In genomic region chr4:55118397-55118796, GRCh38 we compare ENCODE assay signal across 20 cellular contexts. TPM values are rescaled to one million over a fixed set of nuclear protein-coding genes. Genes with fewer than 3 reads are reported as not detected.
"Had no signal": no experiment of that assay in that cellular context is flagged by ENCODE, and none has a peak within 500 bp of the region (broad histone marks: within the 10 kb centered on the region; RNA-seq: fewer than 3 reads in every experiment).

No MANE protein-coding gene starts in this region.

- H3K4me1 Mint-ChIP-seq: immature natural killer cell; natural killer cell; neural crest cell; stimulated activated effector memory CD8-positive, alpha-beta T cell treated with anti-CD3 and anti-CD28 coated beads, Interleukin-12 subunit alpha, Interleukin-12 subunit beta, amount 100 ng/mL, for 72 hours had no signal

- H3K4me3 Mint-ChIP-seq: immature natural killer cell; natural killer cell; neural crest cell; stimulated activated effector memory CD8-positive, alpha-beta T cell treated with anti-CD3 and anti-CD28 coated beads, Interleukin-12 subunit alpha, Interleukin-12 subunit beta, amount 100 ng/mL, for 72 hours; stimulated activated naive CD8-positive, alpha-beta T cell treated with anti-CD3 and anti-CD28 coated beads, Interleukin-15, Interleukin-2, amounts not matched to agents 100 ng/mL and 50 ng/mL, for 24 hours had no signal

- H3K27ac Mint-ChIP-seq: immature natural killer cell; natural killer cell; stimulated activated effector memory CD8-positive, alpha-beta T cell treated with anti-CD3 and anti-CD28 coated beads, Interleukin-12 subunit alpha, Interleukin-12 subunit beta, amount 100 ng/mL, for 72 hours; stimulated activated naive CD8-positive, alpha-beta T cell treated with anti-CD3 and anti-CD28 coated beads, Interleukin-15, Interleukin-2, amounts not matched to agents 100 ng/mL and 50 ng/mL, for 24 hours had no signal

- H3K27me3 ChIP-seq: dorsolateral prefrontal cortex, sigmoid colon, testis, transverse colon had no signal

- H3K4me3 ChIP-seq: coronary artery, dorsolateral prefrontal cortex, sigmoid colon, testis, transverse colon had no signal

- ATAC-seq: esophagus mucosa; left ventricle myocardium superior; natural killer cell; stimulated activated effector memory CD8-positive, alpha-beta T cell treated with anti-CD3 and anti-CD28 coated beads, Interleukin-12 subunit alpha, Interleukin-12 subunit beta, amount 100 ng/mL, for 72 hours had no signal

- DNase-seq: central memory CD4-positive, alpha-beta T cell; dorsolateral prefrontal cortex; effector CD8-positive, alpha-beta T cell; immature natural killer cell; left ventricle myocardium superior; natural killer cell; posterior cingulate gyrus; sigmoid colon; small intestine; stimulated activated CD4-positive, alpha-beta T cell treated with anti-CD3 and anti-CD28 coated beads, Interleukin-4, amount 100 ng/mL, for 1 hour; stimulated activated CD8-positive, alpha-beta memory T cell treated with anti-CD3 and anti-CD28 coated beads, Interleukin-4, amount 100 ng/mL, for 48 hours; testis; transverse colon had no signal

- H3K27ac ChIP-seq: coronary artery, dorsolateral prefrontal cortex, sigmoid colon, testis, transverse colon had no signal

- H3K36me3 ChIP-seq: sigmoid colon, transverse colon had no signal

- H3K9me3 ChIP-seq: sigmoid colon, testis, transverse colon had no signal

- H3K4me1 ChIP-seq: sigmoid colon, testis, transverse colon had no signal

- H3K36me3 Mint-ChIP-seq: immature natural killer cell; natural killer cell; stimulated activated effector memory CD8-positive, alpha-beta T cell treated with anti-CD3 and anti-CD28 coated beads, Interleukin-12 subunit alpha, Interleukin-12 subunit beta, amount 100 ng/mL, for 72 hours had no signal

- H3K9me3 Mint-ChIP-seq: immature natural killer cell; natural killer cell; neural crest cell; stimulated activated effector memory CD8-positive, alpha-beta T cell treated with anti-CD3 and anti-CD28 coated beads, Interleukin-12 subunit alpha, Interleukin-12 subunit beta, amount 100 ng/mL, for 72 hours; stimulated activated naive CD8-positive, alpha-beta T cell treated with anti-CD3 and anti-CD28 coated beads, Interleukin-15, Interleukin-2, amounts not matched to agents 100 ng/mL and 50 ng/mL, for 24 hours had no signal

RNA-seq across cellular contexts. Expression of gene KDR, which starts 7.0 kb away (rescaled TPM):
- total RNA-seq: fibroblast of lung had no signal
- polyA plus RNA-seq: immature natural killer cell, keratinocyte had no signal
